ENCODE assay signal across 24 cellular contexts in the genomic region with DNA sequence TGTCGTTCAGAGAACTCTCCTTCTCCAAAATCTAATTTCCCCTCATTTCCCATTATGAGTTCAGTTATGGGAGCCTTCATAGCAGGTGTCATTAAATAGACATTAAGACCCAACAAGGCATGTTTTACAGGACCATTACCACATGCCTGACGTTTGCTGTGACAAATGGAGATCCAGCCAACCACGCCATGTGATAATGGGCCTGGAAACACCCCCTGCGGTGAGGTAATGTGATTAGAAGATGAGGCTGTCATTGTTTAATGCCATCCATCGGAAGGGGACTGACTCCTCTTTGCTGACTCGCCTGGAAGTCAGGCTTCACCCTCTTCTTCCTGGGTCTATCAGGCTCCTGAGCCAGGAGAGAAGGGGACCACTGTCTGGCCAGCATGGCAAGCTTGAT.
DNase-seq lines count a peak whose midpoint lies in the region; ATAC-seq, FAIRE-seq and TF ChIP-seq lines count a peak whose summit lies in the region.
"Had no signal": no experiment of that assay in that cellular context is flagged by ENCODE, and none has a peak within 500 bp of the region (broad histone marks: within the 10 kb centered on the region; RNA-seq: fewer than 3 reads in every experiment).

No MANE protein-coding gene starts in this region.

- peaks cover 4% of the 10 kb centered on the region for H3K9me3 Mint-ChIP-seq in activated CD4-positive, alpha-beta T cell treated with anti-CD3 and anti-CD28 coated beads, Interleukin-2, amount 10 ng/mL, durations not matched to agents 24 days and 14 days

- no peak overlapping the region for H3K9ac ChIP-seq in mesendoderm (ENCODE audit: low read length)
- H3K9ac ChIP-seq: GM23248 had no signal

- H3K23ac ChIP-seq in mesendoderm (ENCODE audit: low read length): no peak overlapping the region

- H3K36me3 ChIP-seq in bronchial epithelial cell (ENCODE audit: control insufficient read depth, insufficient read depth, low read length) (no peaks in the 10 kb centered on the region), mesendoderm (ENCODE audit: control insufficient read depth, insufficient read depth, low read length) (no peaks in the 10 kb centered on the region), MG63 (no peaks in the 10 kb centered on the region)
- H3K36me3 ChIP-seq: BE2C had no signal

- H4K8ac ChIP-seq in mesendoderm (ENCODE audit: low read depth, low read length): no peak overlapping the region

- H3K27me3 Mint-ChIP-seq in activated CD4-positive, alpha-beta T cell treated with anti-CD3 and anti-CD28 coated beads, Interleukin-2, amount 10 ng/mL, durations not matched to agents 24 days and 14 days: no peaks in the 10 kb centered on the region
- H3K27me3 Mint-ChIP-seq: CD4-positive, CD25-positive, alpha-beta regulatory T cell had no signal

- H3K4ac ChIP-seq in mesendoderm (ENCODE audit: low read depth, low read length): no peak overlapping the region

- no peak overlapping the region for H3K56ac ChIP-seq in mesendoderm (ENCODE audit: low read length)

- no peak overlapping the region for H3K27ac ChIP-seq in mesendoderm (ENCODE audit: low read depth, low read length)
- H3K27ac ChIP-seq: GM23248, HL-60 had no signal

- no peaks in the 10 kb centered on the region for H3K36me3 Mint-ChIP-seq in activated CD4-positive, alpha-beta T cell treated with anti-CD3 and anti-CD28 coated beads, Interleukin-2, amount 10 ng/mL, durations not matched to agents 24 days and 14 days (ENCODE audit: low read depth)
- H3K36me3 Mint-ChIP-seq: CD4-positive, CD25-positive, alpha-beta regulatory T cell; CD8-positive, alpha-beta memory T cell had no signal

- no peak for TF ChIP-seq CTCF in bronchial epithelial cell (IDR thresholded peaks at IDR 0.05; ENCODE audit: insufficient read depth, low read length, severe bottlenecking)

- H3K79me2 ChIP-seq in mesendoderm (ENCODE audit: control insufficient read depth, insufficient read depth, low read length): no peaks in the 10 kb centered on the region

- ATAC-seq in GM21447 (IDR thresholded peaks at IDR 0.05; ENCODE audit: unreplicated experiment): no peak
- ATAC-seq: GM12878 had no signal

- no peak overlapping the region for H3K18ac ChIP-seq in mesendoderm (ENCODE audit: low read length)

- H3K9me3 ChIP-seq in MG63: no peaks in the 10 kb centered on the region
- H3K9me3 ChIP-seq: BE2C had no signal

- no CpG with 5 or more reads among the region's 6 CpGs for WGBS in mesendoderm (ENCODE audit: extremely low coverage, insufficient coverage, low lambda C conversion rate)

- no peak overlapping the region for H2BK15ac ChIP-seq in mesendoderm (replicated peaks; ENCODE audit: low read depth)

- H3K4me1 ChIP-seq in mesendoderm (ENCODE audit: control insufficient read depth, low read depth, low read length): no peaks in the 10 kb centered on the region
- H3K4me1 ChIP-seq: BE2C had no signal

- FAIRE-seq in bronchial epithelial cell (lab: Jason Lieb, UNC): peak; percentile 50
- FAIRE-seq: GM12878, GM19239, H54 had no signal

- no peak overlapping the region for H2BK5ac ChIP-seq in mesendoderm (ENCODE audit: low read length)

- H3K4me3 ChIP-seq in bronchial epithelial cell (ENCODE audit: low read depth, low read length) (no peak overlapping the region), mesendoderm (ENCODE audit: low read length) (no peak overlapping the region), MG63 (no peak overlapping the region)
- H3K4me3 ChIP-seq: GM12878, GM23248 had no signal

- H2BK120ac ChIP-seq in mesendoderm (ENCODE audit: low read depth, low read length): no peak overlapping the region

- intact Hi-C loops in activated CD4-positive, alpha-beta T cell treated with anti-CD3 and anti-CD28 coated beads, Interleukin-2, amount 10 ng/mL, durations not matched to agents 24 days and 14 days (cut with micrococcal nuclease): no loop called here

- H3K27me3 ChIP-seq in bronchial epithelial cell (ENCODE audit: control insufficient read depth, insufficient read depth, low read length) (no peaks in the 10 kb centered on the region), mesendoderm (ENCODE audit: insufficient read depth, low read length, poor library complexity) (no peaks in the 10 kb centered on the region), MG63 (no peaks in the 10 kb centered on the region)
- H3K27me3 ChIP-seq: BE2C had no signal

- no peak overlapping the region for H3K27ac Mint-ChIP-seq in activated CD4-positive, alpha-beta T cell treated with anti-CD3 and anti-CD28 coated beads, Interleukin-2, amount 10 ng/mL, durations not matched to agents 24 days and 14 days
- H3K27ac Mint-ChIP-seq: CD4-positive, CD25-positive, alpha-beta regulatory T cell; CD8-positive, alpha-beta memory T cell; HFFc6 had no signal

- DNase-seq in NCI-H82 (lab: John Stamatoyannopoulos, UW): peak; percentile 36
- DNase-seq in NCI-H82 treated with DMSO at 0.1 percent for 48 hours (lab: John Stamatoyannopoulos, UW; ENCODE audit: unreplicated experiment): no peak
- DNase-seq in bronchial epithelial cell (ENCODE audit: low read depth): no peak
- peak; percentile 60 for DNase-seq in mesendoderm
- DNase-seq in MG63: no peak
- DNase-seq in activated CD4-positive, alpha-beta T cell treated with anti-CD3 and anti-CD28 coated beads, Interleukin-2, amount 10 ng/mL, durations not matched to agents 24 days and 14 days: no peak
- DNase-seq: ACHN; BE2C; C1 segment of cervical spinal cord; CD4-positive, CD25-positive, alpha-beta regulatory T cell; CD8-positive, alpha-beta memory T cell; COR-L47; DMS 273 treated with DMSO at 0.1 percent for 48 hours; DMS53; DND-41; EL; GM23248; HCEC 1CT; HFFc6 had no signal

- H4K5ac ChIP-seq in mesendoderm (ENCODE audit: low read length): no peak overlapping the region

- no peaks in the 10 kb centered on the region for H3K4me1 Mint-ChIP-seq in activated CD4-positive, alpha-beta T cell treated with anti-CD3 and anti-CD28 coated beads, Interleukin-2, amount 10 ng/mL, durations not matched to agents 24 days and 14 days
- H3K4me1 Mint-ChIP-seq: CD4-positive, CD25-positive, alpha-beta regulatory T cell; CD8-positive, alpha-beta memory T cell had no signal

- H3K4me2 ChIP-seq in mesendoderm (ENCODE audit: low read length): no peak overlapping the region

- no peak overlapping the region for H3K4me3 Mint-ChIP-seq in activated CD4-positive, alpha-beta T cell treated with anti-CD3 and anti-CD28 coated beads, Interleukin-2, amount 10 ng/mL, durations not matched to agents 24 days and 14 days
- H3K4me3 Mint-ChIP-seq: CD4-positive, CD25-positive, alpha-beta regulatory T cell; CD8-positive, alpha-beta memory T cell; HFFc6 had no signal

- H2AK5ac ChIP-seq in mesendoderm (ENCODE audit: low read length): no peak overlapping the region

- H3K79me1 ChIP-seq in mesendoderm (ENCODE audit: low read length): no peaks in the 10 kb centered on the region

Comparison
In these comparisons a context has a peak if more than half of its experiments do, and no peak if none do; other contexts are left out.
1. DNase-seq: peak in NCI-H82 (single experiment) and mesendoderm (single experiment); none in NCI-H82 treated with DMSO at 0.1 percent for 48 hours (single experiment), bronchial epithelial cell (single experiment), MG63 (single experiment) and activated CD4-positive, alpha-beta T cell treated with anti-CD3 and anti-CD28 coated beads, Interleukin-2, amount 10 ng/mL, durations not matched to agents 24 days and 14 days (single experiment).